In the genomic region with DNA sequence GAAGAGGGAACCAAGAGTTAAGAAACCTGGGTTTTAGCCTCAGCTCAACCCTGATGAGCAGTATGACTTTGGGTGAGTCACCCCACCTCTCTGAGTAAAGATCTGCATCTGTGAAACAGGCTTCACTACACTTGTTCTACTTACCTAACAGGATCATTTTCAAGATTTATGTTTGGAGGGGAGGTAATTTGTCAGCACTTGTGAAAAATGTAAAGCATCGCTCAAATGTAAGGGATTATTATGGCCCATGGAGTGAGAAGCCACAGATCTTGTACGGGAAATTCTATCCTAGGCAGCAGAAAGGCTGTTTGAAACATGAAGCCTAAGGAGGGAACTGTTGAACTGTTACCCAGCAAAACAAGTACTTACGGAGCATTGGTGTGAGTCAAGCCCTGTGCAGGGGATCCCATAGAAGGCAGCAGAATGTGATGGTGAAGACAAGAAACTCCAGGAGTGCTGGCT, we compare ENCODE assay signal across 1 cellular context.
TF ChIP-seq lines count a peak whose summit lies in the region.

No MANE protein-coding gene starts in this region.

TF ChIP-seq in GM12878, 131 proteins besides CTCF, POLR2A, EP300 and RAD21 (continued from another document):
- TF ChIP-seq NFYA (IDR thresholded peaks at IDR 0.05; ENCODE audit: borderline replicate concordance, low read depth, low read length): no peak
- no peak for TF ChIP-seq YBX1 (IDR thresholded peaks at IDR 0.05)
- no peak for TF ChIP-seq EED (IDR thresholded peaks at IDR 0.05; ENCODE audit: low read depth)
- TF ChIP-seq HDAC6 (IDR thresholded peaks at IDR 0.05; ENCODE audit: unreplicated experiment): no peak
- no peak for TF ChIP-seq BACH1 (IDR thresholded peaks at IDR 0.05; ENCODE audit: borderline replicate concordance)
